10 cellular contexts compared by ENCODE assay signal in genomic region chrX:10125248-10125615, GRCh38.
"Had no signal": no experiment of that assay in that cellular context is flagged by ENCODE, and none has a peak within 500 bp of the region (broad histone marks: within the 10 kb centered on the region; RNA-seq: fewer than 3 reads in every experiment).

No MANE protein-coding gene starts in this region.

- H3K36me3 ChIP-seq: HAP-1 had no signal

- H3K4me3 ChIP-seq: GM23248, HAP-1 had no signal

- H3K9me3 Mint-ChIP-seq: IgD-negative memory B cell had no signal

- DNase-seq: GM23248, GOT3, H7, HFFc6, KBM-7 had no signal

- H3K4me3 Mint-ChIP-seq: HFFc6, IgD-negative memory B cell had no signal

- ATAC-seq: HCT116, HepG2 had no signal

- H3K27ac Mint-ChIP-seq: HFFc6, IgD-negative memory B cell had no signal

- H3K27ac ChIP-seq: GM23248, HL-60 had no signal

- H3K9ac ChIP-seq: GM23248 had no signal

- H3K4me1 ChIP-seq: HAP-1 had no signal
